8 cellular contexts compared by ENCODE assay signal in genomic region chr6:44072959-44073611, GRCh38. TPM values are rescaled to one million over a fixed set of nuclear protein-coding genes. Genes with fewer than 3 reads are reported as not detected.
DNase-seq lines count a peak whose midpoint lies in the region; ATAC-seq lines count a peak whose summit lies in the region.

No MANE protein-coding gene starts in this region.

- no peak overlapping the region for H3K27ac Mint-ChIP-seq in central memory CD8-positive, alpha-beta T cell (ENCODE audit: low read depth)

- peak overlapping the region; percentile 92 for H3K4me3 Mint-ChIP-seq in central memory CD8-positive, alpha-beta T cell

- no peaks in the 10 kb centered on the region for H3K9me3 Mint-ChIP-seq in central memory CD8-positive, alpha-beta T cell

- ATAC-seq in GM18868 (IDR thresholded peaks at IDR 0.05; ENCODE audit: unreplicated experiment) = peak; percentile 58
- peak; percentile 35 for ATAC-seq in HG03066 (IDR thresholded peaks at IDR 0.05; ENCODE audit: low read depth, unreplicated experiment)
- ATAC-seq in central memory CD8-positive, alpha-beta T cell (replicated peaks; ENCODE audit: extremely low read depth, poor library complexity, severe bottlenecking) = peak; percentile 73
- peak; percentile 81 for ATAC-seq in left lobe of liver

- peaks cover 20% of the 10 kb centered on the region for H3K4me1 Mint-ChIP-seq in central memory CD8-positive, alpha-beta T cell

- DNase-seq in T-helper 2 cell = peak; percentile 49 to 94 (median 59)
- peak; percentile 36 to 49 for DNase-seq in central memory CD8-positive, alpha-beta T cell (ENCODE audit: low spot score in 2 of 2)
- DNase-seq in left lobe of liver (ENCODE audit: low spot score) = peak; percentile 74
- DNase-seq in stimulated activated CD4-positive, alpha-beta T cell treated with anti-CD3 and anti-CD28 coated beads, Interleukin-4, amount 100 ng/mL, for 4 hours = peak; percentile 68 to 72
- no peak for DNase-seq in AML-193 (lab: John Stamatoyannopoulos, UW)
- DNase-seq in NCI-H345 treated with DMSO at 0.1 percent for 48 hours (lab: John Stamatoyannopoulos, UW; ENCODE audit: unreplicated experiment) = no peak

- peaks cover 4% of the 10 kb centered on the region for H3K36me3 Mint-ChIP-seq in central memory CD8-positive, alpha-beta T cell (ENCODE audit: insufficient read depth)

- H3K27me3 Mint-ChIP-seq in central memory CD8-positive, alpha-beta T cell = peaks cover 18% of the 10 kb centered on the region

RNA-seq across cellular contexts. Expression of gene MRPL14, which starts 54.2 kb away (rescaled TPM):
- total RNA-seq in left lobe of liver = 35.3 TPM

RNA-seq across cellular contexts. Expression of gene TMEM63B, which starts 54.3 kb away (rescaled TPM):
- 38.0 TPM for total RNA-seq in left lobe of liver

Comparison
In these comparisons a context has a peak if more than half of its experiments do, and no peak if none do; other contexts are left out.
1. DNase-seq: peak in T-helper 2 cell (5 of 5), central memory CD8-positive, alpha-beta T cell (2 of 2), left lobe of liver (single experiment) and stimulated activated CD4-positive, alpha-beta T cell treated with anti-CD3 and anti-CD28 coated beads, Interleukin-4, amount 100 ng/mL, for 4 hours (2 of 2); none in AML-193 (0 of 2) and NCI-H345 treated with DMSO at 0.1 percent for 48 hours (single experiment).
2. Peak in every context shown above with its lines, with median percentiles within 50 percentile points of each other: ATAC-seq.